ENCODE assay signal across 16 cellular contexts in the genomic region with DNA sequence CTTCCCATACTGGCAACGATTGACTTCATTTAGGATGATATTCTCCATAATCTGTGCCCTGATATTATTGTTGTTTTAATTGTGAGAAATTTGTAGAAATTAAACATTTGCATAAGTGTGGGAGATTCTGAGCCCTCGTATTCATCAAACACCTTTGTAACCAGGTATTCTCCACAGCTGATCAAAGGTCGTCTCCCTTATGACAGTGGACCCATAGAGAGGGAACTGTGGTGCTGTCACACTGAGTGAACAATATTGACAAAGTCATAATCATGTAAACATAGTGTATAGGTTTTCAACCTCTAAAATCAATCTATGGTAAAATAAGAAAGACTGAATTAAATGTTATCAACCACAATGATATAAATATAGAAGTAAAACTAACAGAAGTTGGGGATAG. TPM values are rescaled to one million over a fixed set of nuclear protein-coding genes. Genes with fewer than 3 reads are reported as not detected.
A peak's percentile ranks its signal among the peaks of the same experiment; 100 is the strongest.
DNase-seq lines count a peak whose midpoint lies in the region; ATAC-seq and TF ChIP-seq lines count a peak whose summit lies in the region.
"Had no signal": no experiment of that assay in that cellular context is flagged by ENCODE, and none has a peak within 500 bp of the region (broad histone marks: within the 10 kb centered on the region; RNA-seq: fewer than 3 reads in every experiment).

No MANE protein-coding gene starts in this region.

- intact Hi-C loops in mammary epithelial cell (cut with micrococcal nuclease) = no loop called here
- intact Hi-C loops in breast epithelium (cut with DNase I; ENCODE audit: low total_unique reads) = no loop called here
- intact Hi-C loops in Right ventricle myocardium superior (cut with DNase I) = no loop called here

- in situ Hi-C loops in mammary epithelial cell (cut with MboI; ENCODE audit: low sequenced_read_pairs in 2 of 2) = no loop called here

- no peaks in the 10 kb centered on the region for H3K9me3 ChIP-seq in mammary epithelial cell (replicated peaks; ENCODE audit: insufficient read depth, low read length)
- no peaks in the 10 kb centered on the region for H3K9me3 ChIP-seq in breast epithelium
- no peaks in the 10 kb centered on the region for H3K9me3 ChIP-seq in hepatocyte (ENCODE audit: low read depth)
- H3K9me3 ChIP-seq: BLaER1, SJSA1 had no signal

- H3K4me3 ChIP-seq in mammary epithelial cell (replicated peaks in 1 of 3; ENCODE audit: insufficient read depth in 1 of 3, low read depth in 2 of 3, low read length in 3 of 3) = no peak overlapping the region
- H3K4me3 ChIP-seq in breast epithelium = no peak overlapping the region
- H3K4me3 ChIP-seq in hepatocyte = no peak overlapping the region
- H3K4me3 ChIP-seq: BLaER1, SJSA1 had no signal

- no peak overlapping the region for H3K27ac Mint-ChIP-seq in type B pancreatic cell
- H3K27ac Mint-ChIP-seq: CD8-positive, alpha-beta T cell had no signal

- WGBS in mammary epithelial cell (ENCODE audit: low coverage, missing lambda C conversion rate) = 81% methylated on average over 3 of the region's 3 CpGs
- WGBS in hepatocyte (ENCODE audit: low lambda C conversion rate, missing lambda C conversion rate) = 39% methylated on average over 3 of the region's 3 CpGs

- dilution Hi-C loops in mammary epithelial cell (cut with HindIII; ENCODE audit: low sequenced_read_pairs) = no loop called here

- H3K9ac ChIP-seq in mammary epithelial cell (ENCODE audit: insufficient read depth, low read length) = no peak overlapping the region
- H3K9ac ChIP-seq: BLaER1 had no signal

- H3K9me2 ChIP-seq in hepatocyte (replicated peaks; ENCODE audit: insufficient read depth) = no peaks in the 10 kb centered on the region

- ATAC-seq in Right ventricle myocardium superior (ENCODE audit: poor library complexity) (no peak), GM21528 (IDR thresholded peaks at IDR 0.05; ENCODE audit: low FRiP score, unreplicated experiment) (no peak)
- ATAC-seq: CD8-positive, alpha-beta T cell had no signal

- no TSS peak for BruUV-seq in mammary epithelial cell (replicated peaks; lab: Mats Ljungman, UMichigan)

- H3K4me1 ChIP-seq in mammary epithelial cell (ENCODE audit: insufficient read depth, low read length) = peaks cover 23% of the 10 kb centered on the region
- H3K4me1 ChIP-seq in breast epithelium = no peaks in the 10 kb centered on the region
- H3K4me1 ChIP-seq in hepatocyte (ENCODE audit: insufficient read depth) = peaks cover 12% of the 10 kb centered on the region
- H3K4me1 ChIP-seq: SJSA1 had no signal

- DNase-seq in mammary epithelial cell (no peak), breast epithelium (ENCODE audit: low spot score in 2 of 2) (no peak), NCI-H526 (lab: John Stamatoyannopoulos, UW) (peak; percentile 49 to 67), hepatocyte (ENCODE audit: low spot score) (no peak), Right ventricle myocardium superior (no peak), type B pancreatic cell (ENCODE audit: extremely low spot score, unreplicated experiment) (no peak)
- DNase-seq: CD8-positive, alpha-beta T cell; DND-41; KBM-7; MV-4-11; NCI-H187; NCI-H2107; NCI-H510A treated with DMSO at 0.1 percent for 48 hours had no signal

- TF ChIP-seq CTCF in mammary epithelial cell (conservative IDR thresholded peaks at IDR 0.05 in 1 of 2, IDR thresholded peaks at IDR 0.05 in 1 of 2; ENCODE audit: extremely low read depth in 1 of 2, insufficient read depth in 1 of 2, low read depth in 1 of 2, low read length in 2 of 2) (no peak), breast epithelium (IDR thresholded peaks at IDR 0.05) (no peak), hepatocyte (IDR thresholded peaks at IDR 0.05; ENCODE audit: poor library complexity) (no peak), type B pancreatic cell (conservative IDR thresholded peaks at IDR 0.05) (no peak)

- no peaks in the 10 kb centered on the region for H3K36me3 Mint-ChIP-seq in type B pancreatic cell
- H3K36me3 Mint-ChIP-seq: CD8-positive, alpha-beta T cell had no signal

- no peak for TF ChIP-seq POLR2A in breast epithelium (IDR thresholded peaks at IDR 0.05)

- peak overlapping the region; percentile 61 for H3K4me2 ChIP-seq in mammary epithelial cell (ENCODE audit: insufficient read depth, low read depth, low read length)
- H3K4me2 ChIP-seq in hepatocyte = peak overlapping the region; percentile 42
- H3K4me2 ChIP-seq: BLaER1 had no signal

- no peak overlapping the region for H3K27ac ChIP-seq in mammary epithelial cell (ENCODE audit: insufficient read depth, low read depth, low read length)
- H3K27ac ChIP-seq in breast epithelium = no peak overlapping the region
- peak overlapping the region; percentile 66 for H3K27ac ChIP-seq in hepatocyte
- H3K27ac ChIP-seq: BLaER1, SJSA1 had no signal

- no peaks in the 10 kb centered on the region for H3K79me2 ChIP-seq in mammary epithelial cell (ENCODE audit: insufficient read depth, low read length)
- H3K79me2 ChIP-seq in hepatocyte = no peaks in the 10 kb centered on the region

- no peaks in the 10 kb centered on the region for H3K36me3 ChIP-seq in mammary epithelial cell (ENCODE audit: insufficient read depth, low read length)
- H3K36me3 ChIP-seq in breast epithelium = no peaks in the 10 kb centered on the region
- no peaks in the 10 kb centered on the region for H3K36me3 ChIP-seq in hepatocyte (replicated peaks; ENCODE audit: insufficient read depth, low read depth)
- H3K36me3 ChIP-seq: BLaER1, SJSA1 had no signal

- H2AFZ ChIP-seq in mammary epithelial cell (ENCODE audit: low read depth, low read length) = no peak overlapping the region
- H2AFZ ChIP-seq in hepatocyte = no peak overlapping the region

- no peaks in the 10 kb centered on the region for H3K9me3 Mint-ChIP-seq in type B pancreatic cell
- H3K9me3 Mint-ChIP-seq: CD8-positive, alpha-beta T cell had no signal

- CTCF ChIA-PET in mammary epithelial cell (lab: Charles Lee; ENCODE audit: low non-redundant PET) = interaction anchor here (0.7 kb wide), 1 partner anchor 12 kb away, joined by 4 read pairs; no protein-coding TSS in a partner anchor

- peaks cover 7% of the 10 kb centered on the region for H3K27me3 Mint-ChIP-seq in type B pancreatic cell

- no peak overlapping the region for H3K4me3 Mint-ChIP-seq in type B pancreatic cell
- H3K4me3 Mint-ChIP-seq: CD8-positive, alpha-beta T cell had no signal

- H4K20me1 ChIP-seq in mammary epithelial cell (ENCODE audit: insufficient read depth, low read length) (no peaks in the 10 kb centered on the region), hepatocyte (ENCODE audit: insufficient read depth, poor library complexity, severe bottlenecking) (no peaks in the 10 kb centered on the region)
- H4K20me1 ChIP-seq: BLaER1 had no signal

- H3K27me3 ChIP-seq in mammary epithelial cell (ENCODE audit: insufficient read depth, low read length) = no peaks in the 10 kb centered on the region
- H3K27me3 ChIP-seq in breast epithelium = no peaks in the 10 kb centered on the region
- H3K27me3 ChIP-seq in hepatocyte = no peaks in the 10 kb centered on the region
- H3K27me3 ChIP-seq: BLaER1, SJSA1 had no signal

- peaks cover 12% of the 10 kb centered on the region for H3K4me1 Mint-ChIP-seq in type B pancreatic cell (ENCODE audit: unreplicated experiment)

RNA-seq across cellular contexts. Expression of a gene that starts 14.9 kb away (rescaled TPM):
- total RNA-seq in mammary epithelial cell (100 to 1,000 TPM in 1 of 2 donors, 10 to 100 TPM in 1; 47.8 to 137 TPM), breast epithelium (10 to 100 TPM; 18.7 to 31.5 (median 30.3) TPM), hepatocyte (41.8 and 54.2 TPM in 2 replicates), Right ventricle myocardium superior (16.6 TPM), type B pancreatic cell (ENCODE audit: low replicate concordance) (64.7 and 83.9 TPM in 2 replicates)
- polyA plus RNA-seq in mammary epithelial cell (68.7 TPM), hepatocyte (37.1 and 42.7 TPM in 2 replicates)
- polyA minus RNA-seq in mammary epithelial cell = 80.7 TPM

Comparison
In these comparisons a context has a peak if more than half of its experiments do, and no peak if none do; other contexts are left out.
1. DNase-seq: peak in NCI-H526 (2 of 2); none in mammary epithelial cell (single experiment), breast epithelium (0 of 2), hepatocyte (single experiment), Right ventricle myocardium superior (single experiment) and type B pancreatic cell (single experiment).